ENCODE assay signal across 6 cellular contexts in the genomic region with DNA sequence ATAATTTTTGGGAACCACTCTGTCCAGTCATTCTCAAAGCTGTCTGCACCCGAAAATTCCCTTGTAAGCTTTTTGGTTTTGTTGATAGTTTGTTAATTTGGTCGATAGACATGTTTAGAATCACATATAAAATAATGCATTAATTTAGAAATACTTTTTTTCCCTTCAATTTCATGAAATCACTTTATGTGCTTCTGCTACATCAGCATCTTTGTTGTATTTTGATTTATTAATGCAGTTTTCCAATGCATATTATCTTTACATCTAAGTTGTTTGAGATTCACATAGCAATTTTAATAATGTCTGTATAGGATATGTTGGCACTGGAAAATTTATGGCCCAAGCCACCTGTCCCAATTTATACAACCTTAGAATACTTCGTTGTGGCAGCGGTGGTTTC.
"Had no signal": no experiment of that assay in that cellular context is flagged by ENCODE, and none has a peak within 500 bp of the region (broad histone marks: within the 10 kb centered on the region; RNA-seq: fewer than 3 reads in every experiment).

No MANE protein-coding gene starts in this region.

- DNase-seq: KBM-7, KG1 had no signal

- ATAC-seq: HepG2 had no signal

- FAIRE-seq: HepG2, HTR-8/SVneo had no signal

- H3K27ac ChIP-seq: HL-60, KMS-11 had no signal

- H3K4me2 ChIP-seq: KMS-11 had no signal

- H3K9ac ChIP-seq: KMS-11 had no signal
